ENCODE assay signal across 2 cellular contexts in the genomic region with DNA sequence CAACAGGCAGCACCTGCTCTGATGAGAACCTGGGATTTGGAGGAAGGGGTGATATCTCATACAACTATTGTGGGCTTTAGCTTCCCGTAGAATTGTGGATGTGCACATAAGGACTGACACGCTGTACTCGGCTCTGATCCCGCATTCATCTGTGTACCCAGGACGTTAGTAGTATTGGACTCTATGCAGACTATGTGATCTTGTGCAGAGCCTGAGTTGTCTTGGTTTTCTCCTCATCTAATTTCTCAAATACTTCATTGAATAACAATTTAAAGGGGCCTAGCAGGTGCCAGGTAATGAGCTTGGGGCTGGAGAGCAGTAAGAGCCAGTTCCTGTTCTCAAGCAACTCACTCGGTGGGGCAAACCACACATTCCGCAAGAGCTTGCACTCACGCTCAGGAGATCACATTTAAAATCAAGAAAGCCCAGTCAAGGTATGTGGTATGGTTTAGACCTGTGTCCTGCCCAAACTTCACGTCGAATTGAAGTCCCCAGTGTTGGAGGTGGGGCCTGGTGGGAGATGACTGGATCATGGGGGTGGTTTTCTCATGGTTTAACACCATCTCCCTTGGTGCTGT.
TF ChIP-seq lines count a peak whose summit lies in the region.

No MANE protein-coding gene starts in this region.

TF ChIP-seq in GM23338, 12 proteins besides CTCF, POLR2A, EP300 and RAD21 (continued from another document and continues in another):
- TF ChIP-seq, protein P1, sequence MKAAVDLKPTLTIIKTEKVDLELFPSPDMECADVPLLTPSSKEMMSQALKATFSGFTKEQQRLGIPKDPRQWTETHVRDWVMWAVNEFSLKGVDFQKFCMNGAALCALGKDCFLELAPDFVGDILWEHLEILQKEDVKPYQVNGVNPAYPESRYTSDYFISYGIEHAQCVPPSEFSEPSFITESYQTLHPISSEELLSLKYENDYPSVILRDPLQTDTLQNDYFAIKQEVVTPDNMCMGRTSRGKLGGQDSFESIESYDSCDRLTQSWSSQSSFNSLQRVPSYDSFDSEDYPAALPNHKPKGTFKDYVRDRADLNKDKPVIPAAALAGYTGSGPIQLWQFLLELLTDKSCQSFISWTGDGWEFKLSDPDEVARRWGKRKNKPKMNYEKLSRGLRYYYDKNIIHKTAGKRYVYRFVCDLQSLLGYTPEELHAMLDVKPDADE (IDR thresholded peaks at IDR 0.05), result no peak
- TF ChIP-seq ZNF114 (CRISPR knock-in tag; IDR thresholded peaks at IDR 0.05) (no peak), NANOG (IDR thresholded peaks at IDR 0.05; ENCODE audit: borderline replicate concordance) (no peak), STAT1 (IDR thresholded peaks at IDR 0.05; ENCODE audit: unreplicated experiment) (no peak), CREB1 (CRISPR knock-in tag; IDR thresholded peaks at IDR 0.05; ENCODE audit: low read depth) (no peak), JUNB (IDR thresholded peaks at IDR 0.05; ENCODE audit: unreplicated experiment) (no peak), EZH2phosphoT487 (IDR thresholded peaks at IDR 0.05; ENCODE audit: unreplicated experiment) (no peak)
- TF ChIP-seq, protein P2, sequence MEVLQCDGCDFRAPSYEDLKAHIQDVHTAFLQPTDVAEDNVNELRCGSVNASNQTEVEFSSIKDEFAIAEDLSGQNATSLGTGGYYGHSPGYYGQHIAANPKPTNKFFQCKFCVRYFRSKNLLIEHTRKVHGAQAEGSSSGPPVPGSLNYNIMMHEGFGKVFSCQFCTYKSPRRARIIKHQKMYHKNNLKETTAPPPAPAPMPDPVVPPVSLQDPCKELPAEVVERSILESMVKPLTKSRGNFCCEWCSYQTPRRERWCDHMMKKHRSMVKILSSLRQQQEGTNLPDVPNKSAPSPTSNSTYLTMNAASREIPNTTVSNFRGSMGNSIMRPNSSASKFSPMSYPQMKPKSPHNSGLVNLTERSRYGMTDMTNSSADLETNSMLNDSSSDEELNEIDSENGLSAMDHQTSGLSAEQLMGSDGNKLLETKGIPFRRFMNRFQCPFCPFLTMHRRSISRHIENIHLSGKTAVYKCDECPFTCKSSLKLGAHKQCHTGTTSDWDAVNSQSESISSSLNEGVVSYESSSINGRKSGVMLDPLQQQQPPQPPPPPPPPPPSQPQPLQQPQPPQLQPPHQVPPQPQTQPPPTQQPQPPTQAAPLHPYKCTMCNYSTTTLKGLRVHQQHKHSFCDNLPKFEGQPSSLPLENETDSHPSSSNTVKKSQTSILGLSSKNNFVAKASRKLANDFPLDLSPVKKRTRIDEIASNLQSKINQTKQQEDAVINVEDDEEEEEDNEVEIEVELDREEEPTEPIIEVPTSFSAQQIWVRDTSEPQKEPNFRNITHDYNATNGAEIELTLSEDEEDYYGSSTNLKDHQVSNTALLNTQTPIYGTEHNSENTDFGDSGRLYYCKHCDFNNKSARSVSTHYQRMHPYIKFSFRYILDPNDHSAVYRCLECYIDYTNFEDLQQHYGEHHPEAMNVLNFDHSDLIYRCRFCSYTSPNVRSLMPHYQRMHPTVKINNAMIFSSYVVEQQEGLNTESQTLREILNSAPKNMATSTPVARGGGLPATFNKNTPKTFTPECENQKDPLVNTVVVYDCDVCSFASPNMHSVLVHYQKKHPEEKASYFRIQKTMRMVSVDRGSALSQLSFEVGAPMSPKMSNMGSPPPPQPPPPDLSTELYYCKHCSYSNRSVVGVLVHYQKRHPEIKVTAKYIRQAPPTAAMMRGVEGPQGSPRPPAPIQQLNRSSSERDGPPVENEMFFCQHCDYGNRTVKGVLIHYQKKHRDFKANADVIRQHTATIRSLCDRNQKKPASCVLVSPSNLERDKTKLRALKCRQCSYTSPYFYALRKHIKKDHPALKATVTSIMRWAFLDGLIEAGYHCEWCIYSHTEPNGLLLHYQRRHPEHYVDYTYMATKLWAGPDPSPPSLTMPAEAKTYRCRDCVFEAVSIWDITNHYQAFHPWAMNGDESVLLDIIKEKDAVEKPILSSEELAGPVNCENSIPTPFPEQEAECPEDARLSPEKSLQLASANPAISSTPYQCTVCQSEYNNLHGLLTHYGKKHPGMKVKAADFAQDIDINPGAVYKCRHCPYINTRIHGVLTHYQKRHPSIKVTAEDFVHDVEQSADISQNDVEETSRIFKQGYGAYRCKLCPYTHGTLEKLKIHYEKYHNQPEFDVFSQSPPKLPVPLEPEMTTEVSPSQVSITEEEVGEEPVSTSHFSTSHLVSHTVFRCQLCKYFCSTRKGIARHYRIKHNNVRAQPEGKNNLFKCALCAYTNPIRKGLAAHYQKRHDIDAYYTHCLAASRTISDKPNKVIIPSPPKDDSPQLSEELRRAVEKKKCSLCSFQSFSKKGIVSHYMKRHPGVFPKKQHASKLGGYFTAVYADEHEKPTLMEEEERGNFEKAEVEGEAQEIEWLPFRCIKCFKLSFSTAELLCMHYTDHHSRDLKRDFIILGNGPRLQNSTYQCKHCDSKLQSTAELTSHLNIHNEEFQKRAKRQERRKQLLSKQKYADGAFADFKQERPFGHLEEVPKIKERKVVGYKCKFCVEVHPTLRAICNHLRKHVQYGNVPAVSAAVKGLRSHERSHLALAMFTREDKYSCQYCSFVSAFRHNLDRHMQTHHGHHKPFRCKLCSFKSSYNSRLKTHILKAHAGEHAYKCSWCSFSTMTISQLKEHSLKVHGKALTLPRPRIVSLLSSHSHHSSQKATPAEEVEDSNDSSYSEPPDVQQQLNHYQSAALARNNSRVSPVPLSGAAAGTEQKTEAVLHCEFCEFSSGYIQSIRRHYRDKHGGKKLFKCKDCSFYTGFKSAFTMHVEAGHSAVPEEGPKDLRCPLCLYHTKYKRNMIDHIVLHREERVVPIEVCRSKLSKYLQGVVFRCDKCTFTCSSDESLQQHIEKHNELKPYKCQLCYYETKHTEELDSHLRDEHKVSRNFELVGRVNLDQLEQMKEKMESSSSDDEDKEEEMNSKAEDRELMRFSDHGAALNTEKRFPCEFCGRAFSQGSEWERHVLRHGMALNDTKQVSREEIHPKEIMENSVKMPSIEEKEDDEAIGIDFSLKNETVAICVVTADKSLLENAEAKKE (CRISPR knock-in tag; IDR thresholded peaks at IDR 0.05), result no peak
- TF ChIP-seq, protein P3, sequence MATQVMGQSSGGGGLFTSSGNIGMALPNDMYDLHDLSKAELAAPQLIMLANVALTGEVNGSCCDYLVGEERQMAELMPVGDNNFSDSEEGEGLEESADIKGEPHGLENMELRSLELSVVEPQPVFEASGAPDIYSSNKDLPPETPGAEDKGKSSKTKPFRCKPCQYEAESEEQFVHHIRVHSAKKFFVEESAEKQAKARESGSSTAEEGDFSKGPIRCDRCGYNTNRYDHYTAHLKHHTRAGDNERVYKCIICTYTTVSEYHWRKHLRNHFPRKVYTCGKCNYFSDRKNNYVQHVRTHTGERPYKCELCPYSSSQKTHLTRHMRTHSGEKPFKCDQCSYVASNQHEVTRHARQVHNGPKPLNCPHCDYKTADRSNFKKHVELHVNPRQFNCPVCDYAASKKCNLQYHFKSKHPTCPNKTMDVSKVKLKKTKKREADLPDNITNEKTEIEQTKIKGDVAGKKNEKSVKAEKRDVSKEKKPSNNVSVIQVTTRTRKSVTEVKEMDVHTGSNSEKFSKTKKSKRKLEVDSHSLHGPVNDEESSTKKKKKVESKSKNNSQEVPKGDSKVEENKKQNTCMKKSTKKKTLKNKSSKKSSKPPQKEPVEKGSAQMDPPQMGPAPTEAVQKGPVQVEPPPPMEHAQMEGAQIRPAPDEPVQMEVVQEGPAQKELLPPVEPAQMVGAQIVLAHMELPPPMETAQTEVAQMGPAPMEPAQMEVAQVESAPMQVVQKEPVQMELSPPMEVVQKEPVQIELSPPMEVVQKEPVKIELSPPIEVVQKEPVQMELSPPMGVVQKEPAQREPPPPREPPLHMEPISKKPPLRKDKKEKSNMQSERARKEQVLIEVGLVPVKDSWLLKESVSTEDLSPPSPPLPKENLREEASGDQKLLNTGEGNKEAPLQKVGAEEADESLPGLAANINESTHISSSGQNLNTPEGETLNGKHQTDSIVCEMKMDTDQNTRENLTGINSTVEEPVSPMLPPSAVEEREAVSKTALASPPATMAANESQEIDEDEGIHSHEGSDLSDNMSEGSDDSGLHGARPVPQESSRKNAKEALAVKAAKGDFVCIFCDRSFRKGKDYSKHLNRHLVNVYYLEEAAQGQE (IDR thresholded peaks at IDR 0.05; ENCODE audit: unreplicated experiment), result no peak

TF ChIP-seq in SK-N-SH treated with all-trans-retinoic acid at 6 μM for 48 hours, 23 proteins besides CTCF, POLR2A, EP300 and RAD21:
- TF ChIP-seq, protein P4, sequence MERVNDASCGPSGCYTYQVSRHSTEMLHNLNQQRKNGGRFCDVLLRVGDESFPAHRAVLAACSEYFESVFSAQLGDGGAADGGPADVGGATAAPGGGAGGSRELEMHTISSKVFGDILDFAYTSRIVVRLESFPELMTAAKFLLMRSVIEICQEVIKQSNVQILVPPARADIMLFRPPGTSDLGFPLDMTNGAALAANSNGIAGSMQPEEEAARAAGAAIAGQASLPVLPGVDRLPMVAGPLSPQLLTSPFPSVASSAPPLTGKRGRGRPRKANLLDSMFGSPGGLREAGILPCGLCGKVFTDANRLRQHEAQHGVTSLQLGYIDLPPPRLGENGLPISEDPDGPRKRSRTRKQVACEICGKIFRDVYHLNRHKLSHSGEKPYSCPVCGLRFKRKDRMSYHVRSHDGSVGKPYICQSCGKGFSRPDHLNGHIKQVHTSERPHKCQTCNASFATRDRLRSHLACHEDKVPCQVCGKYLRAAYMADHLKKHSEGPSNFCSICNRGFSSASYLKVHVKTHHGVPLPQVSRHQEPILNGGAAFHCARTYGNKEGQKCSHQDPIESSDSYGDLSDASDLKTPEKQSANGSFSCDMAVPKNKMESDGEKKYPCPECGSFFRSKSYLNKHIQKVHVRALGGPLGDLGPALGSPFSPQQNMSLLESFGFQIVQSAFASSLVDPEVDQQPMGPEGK (CRISPR knock-in tag; IDR thresholded peaks at IDR 0.05; ENCODE audit: borderline replicate concordance), result no peak
- TF ChIP-seq ISL1 (CRISPR knock-in tag; IDR thresholded peaks at IDR 0.05) (no peak), GLIS3 (CRISPR knock-in tag; IDR thresholded peaks at IDR 0.05) (no peak), OSR1 (CRISPR knock-in tag; IDR thresholded peaks at IDR 0.05) (no peak), SNAI2 (CRISPR knock-in tag; IDR thresholded peaks at IDR 0.05) (no peak), ZNF8 (CRISPR knock-in tag; IDR thresholded peaks at IDR 0.05) (no peak), ESRRG (CRISPR knock-in tag; IDR thresholded peaks at IDR 0.05) (no peak), ZFP30 (CRISPR knock-in tag; IDR thresholded peaks at IDR 0.05) (no peak), ZFP3 (CRISPR knock-in tag; IDR thresholded peaks at IDR 0.05) (no peak), ZNF565 (CRISPR knock-in tag; conservative IDR thresholded peaks at IDR 0.05; ENCODE audit: low read depth) (no peak), ZC3H10 (CRISPR knock-in tag; IDR thresholded peaks at IDR 0.05) (no peak), ZNF70 (CRISPR knock-in tag; IDR thresholded peaks at IDR 0.05) (no peak), TCF4 (CRISPR knock-in tag; IDR thresholded peaks at IDR 0.05; ENCODE audit: borderline replicate concordance) (no peak)
- TF ChIP-seq, protein P5, sequence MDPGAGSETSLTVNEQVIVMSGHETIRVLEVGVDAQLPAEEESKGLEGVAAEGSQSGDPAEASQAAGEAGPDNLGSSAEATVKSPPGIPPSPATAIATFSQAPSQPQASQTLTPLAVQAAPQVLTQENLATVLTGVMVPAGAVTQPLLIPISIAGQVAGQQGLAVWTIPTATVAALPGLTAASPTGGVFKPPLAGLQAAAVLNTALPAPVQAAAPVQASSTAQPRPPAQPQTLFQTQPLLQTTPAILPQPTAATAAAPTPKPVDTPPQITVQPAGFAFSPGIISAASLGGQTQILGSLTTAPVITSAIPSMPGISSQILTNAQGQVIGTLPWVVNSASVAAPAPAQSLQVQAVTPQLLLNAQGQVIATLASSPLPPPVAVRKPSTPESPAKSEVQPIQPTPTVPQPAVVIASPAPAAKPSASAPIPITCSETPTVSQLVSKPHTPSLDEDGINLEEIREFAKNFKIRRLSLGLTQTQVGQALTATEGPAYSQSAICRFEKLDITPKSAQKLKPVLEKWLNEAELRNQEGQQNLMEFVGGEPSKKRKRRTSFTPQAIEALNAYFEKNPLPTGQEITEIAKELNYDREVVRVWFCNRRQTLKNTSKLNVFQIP (CRISPR knock-in tag; IDR thresholded peaks at IDR 0.05; ENCODE audit: borderline replicate concordance, low read depth), result no peak
- TF ChIP-seq, protein P6, sequence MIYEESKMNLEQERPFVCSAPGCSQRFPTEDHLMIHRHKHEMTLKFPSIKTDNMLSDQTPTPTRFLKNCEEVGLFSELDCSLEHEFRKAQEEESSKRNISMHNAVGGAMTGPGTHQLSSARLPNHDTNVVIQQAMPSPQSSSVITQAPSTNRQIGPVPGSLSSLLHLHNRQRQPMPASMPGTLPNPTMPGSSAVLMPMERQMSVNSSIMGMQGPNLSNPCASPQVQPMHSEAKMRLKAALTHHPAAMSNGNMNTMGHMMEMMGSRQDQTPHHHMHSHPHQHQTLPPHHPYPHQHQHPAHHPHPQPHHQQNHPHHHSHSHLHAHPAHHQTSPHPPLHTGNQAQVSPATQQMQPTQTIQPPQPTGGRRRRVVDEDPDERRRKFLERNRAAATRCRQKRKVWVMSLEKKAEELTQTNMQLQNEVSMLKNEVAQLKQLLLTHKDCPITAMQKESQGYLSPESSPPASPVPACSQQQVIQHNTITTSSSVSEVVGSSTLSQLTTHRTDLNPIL (CRISPR knock-in tag; IDR thresholded peaks at IDR 0.05; ENCODE audit: low read depth), result no peak
- TF ChIP-seq, protein P7, sequence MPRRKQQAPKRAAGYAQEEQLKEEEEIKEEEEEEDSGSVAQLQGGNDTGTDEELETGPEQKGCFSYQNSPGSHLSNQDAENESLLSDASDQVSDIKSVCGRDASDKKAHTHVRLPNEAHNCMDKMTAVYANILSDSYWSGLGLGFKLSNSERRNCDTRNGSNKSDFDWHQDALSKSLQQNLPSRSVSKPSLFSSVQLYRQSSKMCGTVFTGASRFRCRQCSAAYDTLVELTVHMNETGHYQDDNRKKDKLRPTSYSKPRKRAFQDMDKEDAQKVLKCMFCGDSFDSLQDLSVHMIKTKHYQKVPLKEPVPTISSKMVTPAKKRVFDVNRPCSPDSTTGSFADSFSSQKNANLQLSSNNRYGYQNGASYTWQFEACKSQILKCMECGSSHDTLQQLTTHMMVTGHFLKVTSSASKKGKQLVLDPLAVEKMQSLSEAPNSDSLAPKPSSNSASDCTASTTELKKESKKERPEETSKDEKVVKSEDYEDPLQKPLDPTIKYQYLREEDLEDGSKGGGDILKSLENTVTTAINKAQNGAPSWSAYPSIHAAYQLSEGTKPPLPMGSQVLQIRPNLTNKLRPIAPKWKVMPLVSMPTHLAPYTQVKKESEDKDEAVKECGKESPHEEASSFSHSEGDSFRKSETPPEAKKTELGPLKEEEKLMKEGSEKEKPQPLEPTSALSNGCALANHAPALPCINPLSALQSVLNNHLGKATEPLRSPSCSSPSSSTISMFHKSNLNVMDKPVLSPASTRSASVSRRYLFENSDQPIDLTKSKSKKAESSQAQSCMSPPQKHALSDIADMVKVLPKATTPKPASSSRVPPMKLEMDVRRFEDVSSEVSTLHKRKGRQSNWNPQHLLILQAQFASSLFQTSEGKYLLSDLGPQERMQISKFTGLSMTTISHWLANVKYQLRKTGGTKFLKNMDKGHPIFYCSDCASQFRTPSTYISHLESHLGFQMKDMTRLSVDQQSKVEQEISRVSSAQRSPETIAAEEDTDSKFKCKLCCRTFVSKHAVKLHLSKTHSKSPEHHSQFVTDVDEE (CRISPR knock-in tag; IDR thresholded peaks at IDR 0.05), result no peak
